26 cellular contexts compared by ENCODE assay signal in genomic region chr13:47351798-47352197, GRCh38.
"Had no signal": no experiment of that assay in that cellular context is flagged by ENCODE, and none has a peak within 500 bp of the region (broad histone marks: within the 10 kb centered on the region; RNA-seq: fewer than 3 reads in every experiment).

No MANE protein-coding gene starts in this region.

- H3K27ac ChIP-seq: colonic mucosa, epithelial cell of prostate, esophagus squamous epithelium, gastrocnemius medialis, heart right ventricle, left lung, lower lobe of right lung had no signal

- H3K4me3 ChIP-seq: colonic mucosa, esophagus squamous epithelium, gastrocnemius medialis, heart right ventricle, left lung, lower lobe of right lung, mucosa of descending colon had no signal

- H3K27me3 ChIP-seq: colonic mucosa, esophagus squamous epithelium, gastrocnemius medialis, heart right ventricle, left lung had no signal

- H3K36me3 ChIP-seq: colonic mucosa, esophagus squamous epithelium, gastrocnemius medialis, heart right ventricle, left lung, lower lobe of right lung had no signal

- H3K4me1 ChIP-seq: colonic mucosa, esophagus squamous epithelium, gastrocnemius medialis, heart right ventricle, left lung, lower lobe of right lung had no signal

- ATAC-seq: effector memory CD8-positive, alpha-beta T cell; esophagus mucosa; gastrocnemius medialis; heart right ventricle; left cardiac atrium; left lung; left ventricle myocardium superior; lower lobe of right lung; mucosa of descending colon had no signal

- DNase-seq: colonic mucosa; cortex of kidney; effector CD8-positive, alpha-beta T cell; effector memory CD8-positive, alpha-beta T cell; endodermal cell; erythroblast; esophagus squamous epithelium; foreskin fibroblast; foreskin melanocyte; gastrocnemius medialis; glutamatergic neuron; head of caudate nucleus; heart right ventricle; hippocampal formation; left cardiac atrium; left lung; left ventricle myocardium superior; lower lobe of right lung; mesenchymal stem cell; mucosa of descending colon; naive B cell had no signal

- H3K9me3 ChIP-seq: colonic mucosa, esophagus squamous epithelium, lower lobe of right lung had no signal

- FAIRE-seq: endometrium, islet of Langerhans, keratinocyte had no signal
